In the genomic region with DNA sequence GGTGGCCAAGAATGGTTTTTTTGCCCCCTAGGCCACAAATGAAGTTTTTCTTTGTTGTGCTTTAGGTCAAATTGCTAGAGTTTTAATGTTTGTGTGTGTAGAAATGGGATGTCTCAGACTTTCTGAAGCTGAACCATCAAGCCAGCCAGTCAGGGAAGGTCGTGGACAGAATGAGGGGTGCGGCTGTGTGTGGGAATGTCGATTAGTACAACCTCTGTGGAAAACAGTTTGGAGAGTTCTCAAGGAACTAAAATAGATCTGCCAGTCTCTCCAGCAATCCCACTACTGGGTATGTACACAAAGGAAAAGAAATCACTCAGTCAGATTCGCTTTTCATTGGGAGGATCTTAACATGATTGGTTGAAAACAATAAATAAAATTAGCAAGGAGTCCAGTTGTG, we compare ENCODE assay signal across 26 cellular contexts. TPM values are rescaled to one million over a fixed set of nuclear protein-coding genes. Genes with fewer than 3 reads are reported as not detected.
DNase-seq lines count a peak whose midpoint lies in the region; ATAC-seq and TF ChIP-seq lines count a peak whose summit lies in the region.
"Had no signal": no experiment of that assay in that cellular context is flagged by ENCODE, and none has a peak within 500 bp of the region (broad histone marks: within the 10 kb centered on the region; RNA-seq: fewer than 3 reads in every experiment).

No MANE protein-coding gene starts in this region.

- H3K27me3 ChIP-seq in adrenal gland (no peaks in the 10 kb centered on the region), heart left ventricle (no peaks in the 10 kb centered on the region), muscle layer of duodenum (ENCODE audit: low read depth, low read length) (no peaks in the 10 kb centered on the region), spleen (replicated peaks in 1 of 7) (no peaks in the 10 kb centered on the region)
- H3K27me3 ChIP-seq: neural progenitor cell had no signal

- H3K4me3 ChIP-seq in adrenal gland = peak overlapping the region in 1 of 4 donors; percentile 20
- H3K4me3 ChIP-seq in heart left ventricle = peak overlapping the region in 3 of 12 donors; percentile 1 to 13 (median 8)
- no peak overlapping the region for H3K4me3 ChIP-seq in muscle layer of duodenum (ENCODE audit: low read depth in 1 of 2, low read length in 2 of 2)
- no peak overlapping the region for H3K4me3 ChIP-seq in spleen
- H3K4me3 ChIP-seq: A549, GM23248, lower lobe of right lung, neural progenitor cell had no signal

- DNase-seq in adrenal gland (peak in 3 of 7 donors; percentile 20 to 53 (median 23)), heart left ventricle (peak in 1 of 5 donors; percentile 48), spleen (no peak), NCI-H1436 (lab: John Stamatoyannopoulos, UW) (no peak), hepatic stellate cell (ENCODE audit: low spot score) (no peak), OCI-M1 (lab: John Stamatoyannopoulos, UW) (no peak)
- DNase-seq: activated CD4-positive, alpha-beta T cell treated with anti-CD3 and anti-CD28 coated beads, Interleukin-2, amount 10 ng/mL, durations not matched to agents 24 days and 14 days; activated naive CD4-positive, alpha-beta T cell treated with anti-CD3 and anti-CD28 coated beads, Interleukin-2, amount 10 ng/mL, durations not matched to agents 7 days and 5 days; DMS79 treated with DMSO at 0.1 percent for 48 hours; effector CD4-positive, alpha-beta T cell; GM23248; HFFc6; hippocampal formation; immature natural killer cell; lower lobe of right lung; NCI-H1105; NCI-H446; NCI-H82; stimulated activated CD4-positive, alpha-beta T cell treated with anti-CD3 and anti-CD28 coated beads, Interleukin-4, amount 100 ng/mL, for 4 hours; stimulated activated naive CD8-positive, alpha-beta T cell treated with anti-CD3 and anti-CD28 coated beads, Interleukin-15, Interleukin-2, amounts not matched to agents 100 U/mL and 50 U/mL, for 24 hours had no signal

- WGBS in adrenal gland, 4 donors = 43 to 57% (median 47%) methylated on average over 4 of the region's 4 CpGs
- WGBS in heart left ventricle, 4 donors = 30 to 66% (median 38%) methylated on average over 4 of the region's 4 CpGs
- 81 to 96% (median 91%) methylated on average over 4 of the region's 4 CpGs for WGBS in spleen, 5 donors

- peak overlapping the region in 4 of 5 donors; percentile 18 to 85 (median 82) for H3K27ac ChIP-seq in adrenal gland
- peak overlapping the region; percentile 60 to 96 (median 84) for H3K27ac ChIP-seq in heart left ventricle
- peak overlapping the region; percentile 61 for H3K27ac ChIP-seq in muscle layer of duodenum (ENCODE audit: low read length)
- peak overlapping the region in 6 of 8 donors; percentile 11 to 75 (median 36) for H3K27ac ChIP-seq in spleen
- H3K27ac ChIP-seq: A549, epithelial cell of prostate, GM23248, lower lobe of right lung, neural progenitor cell, VCaP had no signal

- H3K9me3 ChIP-seq in adrenal gland (replicated peaks in 1 of 3) = no peaks in the 10 kb centered on the region
- H3K9me3 ChIP-seq in heart left ventricle = no peaks in the 10 kb centered on the region
- H3K9me3 ChIP-seq in muscle layer of duodenum (ENCODE audit: control insufficient read depth in 1 of 2, low read length in 2 of 2) = no peaks in the 10 kb centered on the region
- no peaks in the 10 kb centered on the region for H3K9me3 ChIP-seq in spleen
- H3K9me3 ChIP-seq: A549, lower lobe of right lung had no signal

- no peak for TF ChIP-seq POLR2A in adrenal gland (IDR thresholded peaks at IDR 0.05)
- TF ChIP-seq POLR2A in heart left ventricle (IDR thresholded peaks at IDR 0.05) = no peak
- TF ChIP-seq POLR2A in spleen (IDR thresholded peaks at IDR 0.05) = no peak

- H3K4me1 ChIP-seq in adrenal gland (replicated peaks in 1 of 2) (peaks cover 40 to 74% of the 10 kb centered on the region in 2 donors), heart left ventricle (peaks cover 12 to 88% (median 60%) of the 10 kb centered on the region in 12 donors), muscle layer of duodenum (ENCODE audit: control insufficient read depth in 1 of 2, insufficient read depth in 2 of 2, low read length in 2 of 2) (peaks cover 12 to 47% of the 10 kb centered on the region in 2 donors), spleen (peaks cover 0 to 37% (median 12%) of the 10 kb centered on the region in 6 donors)
- H3K4me1 ChIP-seq: A549, neural progenitor cell had no signal

- ATAC-seq in heart left ventricle (peak; percentile 48 to 67 (median 56)), HG02763 (IDR thresholded peaks at IDR 0.05; ENCODE audit: unreplicated experiment) (no peak)
- ATAC-seq: A549; lower lobe of right lung; stimulated activated naive CD8-positive, alpha-beta T cell treated with anti-CD3 and anti-CD28 coated beads, Interleukin-15, Interleukin-2, amounts not matched to agents 100 U/mL and 50 U/mL, for 24 hours had no signal

- H3K36me3 ChIP-seq in adrenal gland (replicated peaks in 1 of 2) (no peaks in the 10 kb centered on the region), heart left ventricle (peaks cover 0 to 17% (median 0%) of the 10 kb centered on the region in 9 donors), muscle layer of duodenum (ENCODE audit: control insufficient read depth in 1 of 2, insufficient read depth in 2 of 2, low read length in 2 of 2) (no peaks in the 10 kb centered on the region), spleen (peaks cover 0 to 5% (median 0%) of the 10 kb centered on the region in 6 donors)
- H3K36me3 ChIP-seq: lower lobe of right lung, neural progenitor cell had no signal

- intact Hi-C loops in adrenal gland (cut with DNase I) = loop anchor here in 1 of 2 donors (10.0 kb wide), 1 partner anchor 46 kb away; a partner anchor contains a TSS
- intact Hi-C loops in heart left ventricle (cut with DNase I) = loop anchor here in 3 of 10 donors (1.0 to 10.0 kb wide), 3 partner anchors 44 to 50 kb away; a partner anchor contains a TSS
- intact Hi-C loops in spleen (cut with DNase I; ENCODE audit: low total_unique reads) = no loop called here

- TF ChIP-seq CTCF in adrenal gland (IDR thresholded peaks at IDR 0.05) (no peak), heart left ventricle (IDR thresholded peaks at IDR 0.05) (no peak), spleen (IDR thresholded peaks at IDR 0.05 in 8 of 11, conservative IDR thresholded peaks at IDR 0.05 in 3 of 11) (no peak)

RNA-seq across cellular contexts. Expression of a gene that starts 44.5 kb away (rescaled TPM):
- total RNA-seq in adrenal gland (100 to 1,000 TPM in 2 of 8 donors, 10 to 100 TPM in 6; 41.1 to 143 (median 74.0) TPM), heart left ventricle (100 to 1,000 TPM in 6 of 9 donors, 10 to 100 TPM in 3; 77.3 to 176 (median 135) TPM), spleen (100 to 1,000 TPM in 1 of 7 donors, 10 to 100 TPM in 6; 24.7 to 111 (median 55.4) TPM)
- polyA plus RNA-seq in adrenal gland (10 to 100 TPM; 35.5 to 87.0 (median 47.5) TPM), heart left ventricle (100 to 1,000 TPM in 1 of 2 donors, 10 to 100 TPM in 1; 29.9 to 119 TPM), spleen (10 to 100 TPM in 1 of 3 donors, 1 to 10 TPM in 2; 2.8 to 14.9 (median 5.6) TPM)
